ENCODE assay signal across 15 cellular contexts in the genomic region with DNA sequence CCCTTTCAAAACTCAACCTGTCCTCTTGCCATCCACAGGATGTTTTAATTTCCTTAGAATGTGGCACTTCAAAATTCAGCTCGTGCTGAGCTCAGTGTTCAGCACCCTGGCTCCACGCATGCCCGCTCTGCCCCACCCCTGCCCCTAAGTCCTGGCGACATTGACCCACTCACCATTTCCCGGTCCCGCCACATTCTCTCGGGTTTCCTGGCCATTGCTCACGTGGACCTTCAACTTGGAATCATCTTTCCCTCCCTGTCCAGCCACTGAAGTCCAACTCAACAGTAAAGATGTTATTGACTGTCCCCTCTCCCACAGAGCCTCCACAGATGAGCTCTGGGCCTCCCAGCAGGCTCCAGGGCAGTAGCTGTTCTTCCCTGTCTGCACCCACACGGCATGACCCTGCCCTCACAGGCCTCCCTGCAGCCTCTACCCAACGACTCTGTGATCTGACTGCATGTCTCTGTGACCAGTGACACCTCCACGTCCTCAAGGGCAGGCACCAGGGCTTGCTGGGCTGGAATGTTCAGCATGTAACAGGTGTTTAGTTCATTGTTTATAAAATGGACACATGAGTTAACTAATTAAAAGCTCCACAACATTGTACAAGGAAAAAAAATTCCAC. TPM values are rescaled to one million over a fixed set of nuclear protein-coding genes. Genes with fewer than 3 reads are reported as not detected.
DNase-seq lines count a peak whose midpoint lies in the region; ATAC-seq, FAIRE-seq and TF ChIP-seq lines count a peak whose summit lies in the region.
"Had no signal": no experiment of that assay in that cellular context is flagged by ENCODE, and none has a peak within 500 bp of the region (broad histone marks: within the 10 kb centered on the region; RNA-seq: fewer than 3 reads in every experiment).

No MANE protein-coding gene starts in this region.

- peak overlapping the region; percentile 73 for H3K27ac ChIP-seq in left ventricle myocardium inferior (replicated peaks)
- no peak overlapping the region for H3K27ac ChIP-seq in colonic mucosa

- H3K9me3 ChIP-seq in left ventricle myocardium inferior (replicated peaks), result no peaks in the 10 kb centered on the region
- no peaks in the 10 kb centered on the region for H3K9me3 ChIP-seq in colonic mucosa

- H3K4me3 Mint-ChIP-seq in naive thymus-derived CD8-positive, alpha-beta T cell, result peak overlapping the region; percentile 19 to 82 (median 71)

- POLR2A ChIA-PET in naive thymus-derived CD8-positive, alpha-beta T cell (lab: Charles Lee), result interaction anchor here (0.5 to 33.5 kb wide), 9 partner anchors 12 to 112 kb away, joined by 3 to 613 read pairs (median 4); partner anchors contain the start of gene ITPKB

- no peak overlapping the region for H3K9ac ChIP-seq in colonic mucosa (ENCODE audit: low read depth in 2 of 2, low read length in 2 of 2)

- H3K27me3 ChIP-seq in left ventricle myocardium inferior (ENCODE audit: low read depth), result no peaks in the 10 kb centered on the region
- H3K27me3 ChIP-seq in bronchial epithelial cell (ENCODE audit: control insufficient read depth, insufficient read depth, low read length), result no peaks in the 10 kb centered on the region
- no peaks in the 10 kb centered on the region for H3K27me3 ChIP-seq in colonic mucosa

- H3K4me1 ChIP-seq in left ventricle myocardium inferior (peaks cover 98% of the 10 kb centered on the region), colonic mucosa (no peaks in the 10 kb centered on the region)

- no peak overlapping the region for H3K4me3 ChIP-seq in left ventricle myocardium inferior
- H3K4me3 ChIP-seq in bronchial epithelial cell (ENCODE audit: low read depth, low read length), result no peak overlapping the region
- H3K4me3 ChIP-seq in colonic mucosa, result no peak overlapping the region

- H3K36me3 Mint-ChIP-seq in naive thymus-derived CD8-positive, alpha-beta T cell, result peaks cover 5 to 61% (median 11%) of the 10 kb centered on the region in 3 donors

- TF ChIP-seq POLR2A in H54 (IDR thresholded peaks at IDR 0.05; ENCODE audit: low read depth, low read length), result no peak

- H3K27me3 Mint-ChIP-seq in naive thymus-derived CD8-positive, alpha-beta T cell, result no peaks in the 10 kb centered on the region

- FAIRE-seq in bronchial epithelial cell (lab: Jason Lieb, UNC) (peak; percentile 52), H54 (lab: Jason Lieb, UNC) (no peak)

- intact Hi-C loops in left ventricle myocardium inferior (cut with micrococcal nuclease) (loop anchor here (10.0 kb wide), 1 partner anchor 51 kb away; no protein-coding TSS in a partner anchor), left ventricle myocardium superior (cut with micrococcal nuclease) (no loop called here), colonic mucosa (cut with DNase I) (no loop called here)

- no peak for ATAC-seq in left ventricle myocardium superior
- ATAC-seq in naive thymus-derived CD8-positive, alpha-beta T cell, result no peak
- ATAC-seq in HG02588 (IDR thresholded peaks at IDR 0.05; ENCODE audit: unreplicated experiment), result no peak
- ATAC-seq: sciatic nerve had no signal

- H3K9me3 Mint-ChIP-seq in naive thymus-derived CD8-positive, alpha-beta T cell, result no peaks in the 10 kb centered on the region

- H3K36me3 ChIP-seq in left ventricle myocardium inferior (no peaks in the 10 kb centered on the region), bronchial epithelial cell (ENCODE audit: control insufficient read depth, insufficient read depth, low read length) (no peaks in the 10 kb centered on the region), colonic mucosa (no peaks in the 10 kb centered on the region)

- peaks cover 70 to 100% (median 99%) of the 10 kb centered on the region in 4 donors for H3K4me1 Mint-ChIP-seq in naive thymus-derived CD8-positive, alpha-beta T cell

- DNase-seq in left ventricle myocardium inferior, result no peak
- DNase-seq in left ventricle myocardium superior, result no peak
- DNase-seq in bronchial epithelial cell (ENCODE audit: low read depth), result no peak
- DNase-seq in naive thymus-derived CD8-positive, alpha-beta T cell, result no peak
- no peak for DNase-seq in colonic mucosa
- DNase-seq in H54 (ENCODE audit: insufficient read length, low spot score), result no peak
- no peak for DNase-seq in amygdala (lab: John Stamatoyannopoulos, UW)
- DNase-seq: aorta; GOT3; NCI-H1417; NK-92 treated with Interleukin-12 subunit alpha and Interleukin-12 subunit beta, amount 100 ng/mL, for 24 hours; SHP77 treated with DMSO at 0.1 percent for 48 hours; stimulated activated CD4-positive, alpha-beta T cell treated with anti-CD3 and anti-CD28 coated beads, Interleukin-4, amount 100 ng/mL, for 24 hours had no signal

- H3K27ac Mint-ChIP-seq in naive thymus-derived CD8-positive, alpha-beta T cell, result peak overlapping the region; percentile 98 to 100 (median 99)

- TF ChIP-seq CTCF in left ventricle myocardium inferior (IDR thresholded peaks at IDR 0.05; ENCODE audit: borderline replicate concordance) (no peak), bronchial epithelial cell (IDR thresholded peaks at IDR 0.05; ENCODE audit: insufficient read depth, low read length, severe bottlenecking) (no peak), colonic mucosa (IDR thresholded peaks at IDR 0.05) (no peak)

RNA-seq across cellular contexts. Expression of gene ITPKB, which starts 53.8 kb away (rescaled TPM):
- total RNA-seq in left ventricle myocardium inferior (15.7 TPM), left ventricle myocardium superior (19.5 TPM), bronchial epithelial cell (1.3 and 1.9 TPM in 2 replicates), colonic mucosa (10 to 100 TPM; 11.6 to 16.9 TPM)
- 100 to 1,000 TPM; 177 to 185 TPM for total RNA-seq in naive thymus-derived CD8-positive, alpha-beta T cell
- 10 to 100 TPM; 72.3 to 74.3 (median 73.0) TPM for polyA plus RNA-seq in naive thymus-derived CD8-positive, alpha-beta T cell
